In the genomic region with DNA sequence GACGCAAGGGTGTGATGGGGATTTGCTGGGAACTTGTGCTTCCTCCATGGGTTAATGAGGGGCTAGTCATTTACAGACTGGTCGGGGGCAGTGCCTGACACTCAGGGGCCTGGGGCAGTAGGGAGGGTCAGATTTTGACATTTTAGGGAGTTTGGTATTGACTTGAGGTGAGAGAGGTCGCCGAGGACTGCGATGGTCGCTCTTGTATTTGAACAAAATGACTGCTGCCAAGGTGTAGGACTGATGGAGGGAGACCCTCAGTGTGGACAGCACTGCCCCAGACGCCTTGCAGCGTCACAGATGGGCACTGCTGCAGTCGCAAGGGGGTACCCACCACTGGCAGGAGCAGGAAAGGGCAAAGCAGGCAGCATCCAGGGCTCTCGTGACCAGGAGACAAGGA, we compare ENCODE assay signal across 18 cellular contexts.
"Had no signal": no experiment of that assay in that cellular context is flagged by ENCODE, and none has a peak within 500 bp of the region (broad histone marks: within the 10 kb centered on the region; RNA-seq: fewer than 3 reads in every experiment).

No MANE protein-coding gene starts in this region.

- H3K9me3 Mint-ChIP-seq: central memory CD8-positive, alpha-beta T cell; naive thymus-derived CD8-positive, alpha-beta T cell; stimulated activated effector memory CD8-positive, alpha-beta T cell treated with anti-CD3 and anti-CD28 coated beads, Interleukin-12 subunit alpha, Interleukin-12 subunit beta, amount 100 ng/mL, for 72 hours had no signal

- H3K4me3 Mint-ChIP-seq: central memory CD8-positive, alpha-beta T cell; naive thymus-derived CD8-positive, alpha-beta T cell; stimulated activated effector memory CD8-positive, alpha-beta T cell treated with anti-CD3 and anti-CD28 coated beads, Interleukin-12 subunit alpha, Interleukin-12 subunit beta, amount 100 ng/mL, for 72 hours had no signal

- H3K4me3 ChIP-seq: hepatocyte, mucosa of descending colon, ovary, right atrium auricular region, smooth muscle cell, tibial artery, upper lobe of left lung had no signal

- H3K36me3 ChIP-seq: ovary, right atrium auricular region, tibial artery, upper lobe of left lung had no signal

- H3K4me1 ChIP-seq: right atrium auricular region, tibial artery, upper lobe of left lung had no signal

- DNase-seq: dermis blood vessel endothelial cell; effector CD4-positive, alpha-beta T cell; foreskin melanocyte; left colon; mesendoderm; mucosa of descending colon; naive thymus-derived CD8-positive, alpha-beta T cell; ovary; stimulated activated CD4-positive, alpha-beta T cell treated with anti-CD3 and anti-CD28 coated beads, Interleukin-4, amount 100 ng/mL, for 1 hour; stimulated activated CD8-positive, alpha-beta memory T cell treated with anti-CD3 and anti-CD28 coated beads, Interleukin-4, amount 100 ng/mL, for 48 hours; stimulated activated naive CD8-positive, alpha-beta T cell treated with anti-CD3 and anti-CD28 coated beads, Interleukin-15, Interleukin-2, amounts not matched to agents 100 U/mL and 50 U/mL, for 24 hours; tibial artery; upper lobe of left lung had no signal

- H3K36me3 Mint-ChIP-seq: naive thymus-derived CD8-positive, alpha-beta T cell; stimulated activated effector memory CD8-positive, alpha-beta T cell treated with anti-CD3 and anti-CD28 coated beads, Interleukin-12 subunit alpha, Interleukin-12 subunit beta, amount 100 ng/mL, for 72 hours had no signal

- ATAC-seq: left colon; mucosa of descending colon; naive thymus-derived CD8-positive, alpha-beta T cell; stimulated activated effector memory CD8-positive, alpha-beta T cell treated with anti-CD3 and anti-CD28 coated beads, Interleukin-12 subunit alpha, Interleukin-12 subunit beta, amount 100 ng/mL, for 72 hours; stimulated activated naive CD8-positive, alpha-beta T cell treated with anti-CD3 and anti-CD28 coated beads, Interleukin-15, Interleukin-2, amounts not matched to agents 100 U/mL and 50 U/mL, for 24 hours had no signal

- H3K27me3 ChIP-seq: ovary, right atrium auricular region had no signal

- H3K4me1 Mint-ChIP-seq: central memory CD8-positive, alpha-beta T cell had no signal

- H3K9me3 ChIP-seq: mucosa of descending colon, ovary, right atrium auricular region, tibial artery, upper lobe of left lung had no signal

- H3K27ac ChIP-seq: hepatocyte, ovary, right atrium auricular region, tibial artery, upper lobe of left lung had no signal

- H3K27ac Mint-ChIP-seq: stimulated activated effector memory CD8-positive, alpha-beta T cell treated with anti-CD3 and anti-CD28 coated beads, Interleukin-12 subunit alpha, Interleukin-12 subunit beta, amount 100 ng/mL, for 72 hours had no signal
